8 cellular contexts compared by ENCODE assay signal in the genomic region with DNA sequence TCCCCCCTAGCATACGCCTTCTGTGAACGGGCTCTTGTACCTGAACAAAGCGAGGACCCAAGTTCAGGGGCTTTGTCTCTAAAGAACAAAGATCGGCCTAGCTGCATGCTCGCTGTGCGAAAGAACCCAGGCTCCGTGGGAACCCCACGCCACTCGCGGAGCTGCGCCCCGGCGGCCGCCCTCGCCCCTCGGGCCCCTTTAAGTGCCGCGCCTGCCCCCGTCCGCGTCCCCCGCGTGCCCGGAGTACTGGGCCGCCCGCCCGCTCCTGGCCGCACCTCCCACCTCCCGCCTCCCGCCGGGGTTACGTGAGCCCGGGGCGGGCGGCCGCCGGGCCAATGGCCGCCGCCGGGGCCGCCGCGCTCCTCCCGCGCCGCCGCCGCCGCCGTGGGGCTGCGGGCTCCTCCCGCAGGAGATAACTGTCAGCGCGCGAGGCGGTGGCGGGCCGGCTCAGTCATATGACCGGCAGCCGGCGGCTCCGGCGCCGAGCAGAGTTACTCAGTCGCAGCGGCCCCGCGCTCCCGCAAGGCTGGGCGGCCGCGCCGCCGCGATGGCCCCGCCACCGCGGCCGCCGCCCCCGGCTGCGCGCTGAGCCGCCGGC. TPM values are rescaled to one million over a fixed set of nuclear protein-coding genes. Genes with fewer than 3 reads are reported as not detected.
A peak's percentile ranks its signal among the peaks of the same experiment; 100 is the strongest.
DNase-seq lines count a peak whose midpoint lies in the region; ATAC-seq, FAIRE-seq and TF ChIP-seq lines count a peak whose summit lies in the region.

A gene (plus strand): TSS at position 450 of the 598 bp plus-strand sequence. CDS start 187 bp downstream, outside the sequence.

- H3K36me3 Mint-ChIP-seq in activated naive CD8-positive, alpha-beta T cell treated with anti-CD3 and anti-CD28 coated beads for 36 hours = no peaks in the 10 kb centered on the region

- H3K4me2 ChIP-seq in GM23248 (ENCODE audit: unreplicated experiment) (peak within 1 kb of the TSS; percentile 91), SK-N-SH (peak within 1 kb of the TSS; percentile 90)

- H3K36me3 ChIP-seq in ES-I3 (ENCODE audit: insufficient read depth, low read length) (no peaks in the 10 kb centered on the region), GM23248 (ENCODE audit: low read depth) (no peaks in the 10 kb centered on the region), SK-N-SH (replicated peaks in 1 of 2; ENCODE audit: control insufficient read depth in 1 of 2, insufficient read depth in 2 of 2, low read length in 1 of 2) (no peaks in the 10 kb centered on the region), pancreas (no peaks in the 10 kb centered on the region), thymus (ENCODE audit: control insufficient read depth, insufficient read depth) (no peaks in the 10 kb centered on the region)

- ATAC-seq in Right ventricle myocardium superior (ENCODE audit: poor library complexity) (peak; percentile 96), pancreas (peak; percentile 91 to 96 (median 94))

- in situ Hi-C loops in GM23248 (cut with MboI) = no loop called here

- intact Hi-C loops in Right ventricle myocardium superior (cut with DNase I) (loop anchor here (5.0 kb wide), 2 partner anchors 41 to 74 kb away; no protein-coding TSS in a partner anchor), pancreas (cut with DNase I) (no loop called here)

- no peak for TF ChIP-seq RAD21 in SK-N-SH (IDR thresholded peaks at IDR 0.05; ENCODE audit: low read length)

- CTCF ChIA-PET in SK-N-SH (lab: Yijun Ruan, JAX) = interaction anchor here (0.7 to 1.5 kb wide), 4 partner anchors 14 to 443 kb away, joined by 3 read pairs; no protein-coding TSS in a partner anchor

- H3K4me3 ChIP-seq in GM23248 (peak within 1 kb of the TSS; percentile 96), SK-N-SH (ENCODE audit: low read depth in 2 of 2, low read length in 1 of 2) (peak within 1 kb of the TSS; percentile 75 to 84), pancreas (peak within 1 kb of the TSS; percentile 79 to 86 (median 80)), thymus (ENCODE audit: low read length) (peak within 1 kb of the TSS; percentile 91)

- H3F3A ChIP-seq in GM23248 (ENCODE audit: insufficient read depth) = peaks cover 15% of the 10 kb centered on the region; the same call in 1 of the 2 replicates
- peaks cover 9% of the 10 kb centered on the region for H3F3A ChIP-seq in SK-N-SH (replicated peaks; ENCODE audit: insufficient read depth)

- H3K4me1 ChIP-seq in ES-I3 (ENCODE audit: insufficient read depth, low read length) = peaks cover 5% of the 10 kb centered on the region; the same call in 1 of the 2 replicates
- peaks cover 9% of the 10 kb centered on the region for H3K4me1 ChIP-seq in GM23248 (ENCODE audit: insufficient read depth)
- peaks cover 0 to 12% of the 10 kb centered on the region in 2 experiments; a peak in 2 of 4 replicates for H3K4me1 ChIP-seq in SK-N-SH (ENCODE audit: control insufficient read depth in 1 of 2, insufficient read depth in 2 of 2, low read depth in 1 of 2, low read length in 1 of 2)
- peaks cover 19 to 24% (median 20%) of the 10 kb centered on the region in 3 donors for H3K4me1 ChIP-seq in pancreas
- peaks cover 4% of the 10 kb centered on the region for H3K4me1 ChIP-seq in thymus (ENCODE audit: control insufficient read depth, insufficient read depth, low read length)

- H3K9me3 ChIP-seq in ES-I3 (ENCODE audit: control insufficient read depth, insufficient read depth, low read length) (no peaks in the 10 kb centered on the region), GM23248 (ENCODE audit: low read depth) (no peaks in the 10 kb centered on the region), SK-N-SH (no peaks in the 10 kb centered on the region), pancreas (no peaks in the 10 kb centered on the region), thymus (ENCODE audit: control insufficient read depth) (no peaks in the 10 kb centered on the region)

- peak within 1 kb of the TSS; percentile 96 for H3K27ac Mint-ChIP-seq in activated naive CD8-positive, alpha-beta T cell treated with anti-CD3 and anti-CD28 coated beads for 36 hours

- H3K9me3 Mint-ChIP-seq in activated naive CD8-positive, alpha-beta T cell treated with anti-CD3 and anti-CD28 coated beads for 36 hours = no peaks in the 10 kb centered on the region

- H3K9ac ChIP-seq in ES-I3 (ENCODE audit: low read depth, low read length) (peak within 1 kb of the TSS; percentile 82), GM23248 (peak within 1 kb of the TSS; percentile 84), SK-N-SH (peak within 1 kb of the TSS; percentile 82)

- H4K20me1 ChIP-seq in GM23248 (ENCODE audit: insufficient read depth) (no peaks in the 10 kb centered on the region), SK-N-SH (ENCODE audit: insufficient read depth) (no peaks in the 10 kb centered on the region)

- TF ChIP-seq CTCF in SK-N-SH (IDR thresholded peaks at IDR 0.05) (no peak), pancreas (IDR thresholded peaks at IDR 0.05) (no peak)

- no peaks in the 10 kb centered on the region for H3K9me2 ChIP-seq in GM23248 (ENCODE audit: insufficient read depth)
- H3K9me2 ChIP-seq in SK-N-SH = no peaks in the 10 kb centered on the region

- H3K79me2 ChIP-seq in GM23248 (ENCODE audit: insufficient read depth) (peaks cover 43% of the 10 kb centered on the region), SK-N-SH (ENCODE audit: insufficient read depth) (peaks cover 46% of the 10 kb centered on the region)

- FAIRE-seq in pancreas (lab: Jason Lieb, UNC) = no peak

- no peaks in the 10 kb centered on the region for H3K27me3 Mint-ChIP-seq in activated naive CD8-positive, alpha-beta T cell treated with anti-CD3 and anti-CD28 coated beads for 36 hours

- H3K4me3 Mint-ChIP-seq in activated naive CD8-positive, alpha-beta T cell treated with anti-CD3 and anti-CD28 coated beads for 36 hours = peak within 1 kb of the TSS; percentile 98

- H3K27me3 ChIP-seq in GM23248 (replicated peaks; ENCODE audit: insufficient read depth) (no peaks in the 10 kb centered on the region), SK-N-SH (ENCODE audit: insufficient read depth) (no peaks in the 10 kb centered on the region), pancreas (no peaks in the 10 kb centered on the region), thymus (ENCODE audit: control insufficient read depth, insufficient read depth) (no peaks in the 10 kb centered on the region)

- H3K4me1 Mint-ChIP-seq in activated naive CD8-positive, alpha-beta T cell treated with anti-CD3 and anti-CD28 coated beads for 36 hours = peaks cover 46% of the 10 kb centered on the region

- DNase-seq in GM23248 (peak; percentile 91), Kasumi-1 (lab: John Stamatoyannopoulos, UW) (peak; percentile 46 to 52), SK-N-SH (peak; percentile 98), Right ventricle myocardium superior (peak; percentile 91), pancreas (peak; percentile 82 to 92 (median 85))
- DNase-seq in activated naive CD8-positive, alpha-beta T cell treated with anti-CD3 and anti-CD28 coated beads for 36 hours = peak; percentile 77

- H3K27ac ChIP-seq in GM23248 (peak within 1 kb of the TSS; percentile 53), SK-N-SH (ENCODE audit: low read depth in 2 of 2, low read length in 1 of 2) (peak within 1 kb of the TSS; percentile 76 to 84), pancreas (peak within 1 kb of the TSS; percentile 85 to 91 (median 88)), thymus (ENCODE audit: low read depth) (peak within 1 kb of the TSS; percentile 77)

- H2AFZ ChIP-seq in GM23248 = peak within 1 kb of the TSS; percentile 98
- peak within 1 kb of the TSS; percentile 85 for H2AFZ ChIP-seq in SK-N-SH (ENCODE audit: low read depth)

- WGBS in GM23248 (ENCODE audit: low coverage in 1 of 2, low lambda C conversion rate in 2 of 2, missing lambda C conversion rate in 2 of 2), 2 experiments = 2 to 6% methylated on average over 13 to 43 of the region's 85 CpGs
- 0% methylated on average over 2 of the region's 85 CpGs for WGBS in SK-N-SH (ENCODE audit: low lambda C conversion rate)
- 0 to 1% methylated on average over 77 to 85 of the region's 85 CpGs for WGBS in pancreas, 2 donors
- WGBS in thymus = under 1% methylated on average over 85 of the region's 85 CpGs

- no peak for TF ChIP-seq EP300 in SK-N-SH (IDR thresholded peaks at IDR 0.05; ENCODE audit: borderline replicate concordance in 1 of 2, low read depth in 1 of 2, low read length in 1 of 2)

- POLR2A ChIA-PET in SK-N-SH (lab: Yijun Ruan, JAX) = no interaction called here

TF ChIP-seq in SK-N-SH, 30 proteins besides CTCF, POLR2A, EP300 and RAD21:
- TF ChIP-seq EZH2phosphoT487 (IDR thresholded peaks at IDR 0.05; ENCODE audit: borderline replicate concordance, low read depth) (no peak), FOSL2 (IDR thresholded peaks at IDR 0.05; ENCODE audit: borderline replicate concordance, low read depth) (no peak), ELF1 (IDR thresholded peaks at IDR 0.05) (no peak), TAF1 (IDR thresholded peaks at IDR 0.05; ENCODE audit: borderline replicate concordance, low read depth, low read length) (peak; percentile 30; the same call in 1 of the 2 replicates), POLR2AphosphoS5 (IDR thresholded peaks at IDR 0.05; ENCODE audit: low read depth, low read length) (peak; percentile 0), RXRA (IDR thresholded peaks at IDR 0.05; ENCODE audit: borderline replicate concordance, low read depth) (no peak), MXI1 (IDR thresholded peaks at IDR 0.05; ENCODE audit: low read depth, low read length) (0 out of 2 replicates have a peak, but pooled peaks have one; percentile 14)
- TF ChIP-seq, protein P1, sequence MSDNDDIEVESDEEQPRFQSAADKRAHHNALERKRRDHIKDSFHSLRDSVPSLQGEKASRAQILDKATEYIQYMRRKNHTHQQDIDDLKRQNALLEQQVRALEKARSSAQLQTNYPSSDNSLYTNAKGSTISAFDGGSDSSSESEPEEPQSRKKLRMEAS (IDR thresholded peaks at IDR 0.05; ENCODE audit: low read depth) = peak; percentile 66; the same call in 1 of the 2 replicates
- TF ChIP-seq, protein P2, sequence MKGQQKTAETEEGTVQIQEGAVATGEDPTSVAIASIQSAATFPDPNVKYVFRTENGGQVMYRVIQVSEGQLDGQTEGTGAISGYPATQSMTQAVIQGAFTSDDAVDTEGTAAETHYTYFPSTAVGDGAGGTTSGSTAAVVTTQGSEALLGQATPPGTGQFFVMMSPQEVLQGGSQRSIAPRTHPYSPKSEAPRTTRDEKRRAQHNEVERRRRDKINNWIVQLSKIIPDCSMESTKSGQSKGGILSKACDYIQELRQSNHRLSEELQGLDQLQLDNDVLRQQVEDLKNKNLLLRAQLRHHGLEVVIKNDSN (IDR thresholded peaks at IDR 0.05; ENCODE audit: borderline replicate concordance, low read depth) = peak; percentile 49; the same call in 1 of the 2 replicates

RNA-seq across cellular contexts. Expression of the gene that starts here (rescaled TPM):
- total RNA-seq in GM23248 (2014; rRNA removed; shearing (Covaris generic)) = 14.4 and 22.4 TPM in 2 replicates
- polyA plus RNA-seq in GM23248 (2016; fragmentation: Nextera tagmentation; extraction: Ambion mirVana) (1.8 TPM in 2 replicates), SK-N-SH (2012; rRNA removed) (0.97 and 1.6 TPM in 2 replicates), pancreas (1 to 10 TPM; 5.4 to 6.3 TPM), thymus (12.6 TPM)
- polyA plus RNA-seq in SK-N-SH (2012; cell fraction: cytosol; rRNA removed) = 1.2 and 1.8 TPM in 2 replicates
- 1.5 and 2.4 TPM in 2 replicates for polyA plus RNA-seq in SK-N-SH (2012; cell fraction: nucleus; rRNA removed)
- total RNA-seq in activated naive CD8-positive, alpha-beta T cell treated with anti-CD3 and anti-CD28 coated beads for 36 hours = 10 to 100 TPM; 10.9 to 11.5 TPM
- total RNA-seq in Right ventricle myocardium superior (46.2 TPM), pancreas (10 to 100 TPM; 13.6 to 28.2 (median 16.6) TPM)

Comparison
In these comparisons a context has a peak if more than half of its experiments do, and no peak if none do; other contexts are left out.
1. Peak in every context shown above with its lines: DNase-seq, ATAC-seq, H3K4me3 ChIP-seq and H3K27ac ChIP-seq.